In genomic region chr3:101512521-101513418, GRCh38 we compare ENCODE assay signal across 8 cellular contexts. TPM values are rescaled to one million over a fixed set of nuclear protein-coding genes. Genes with fewer than 3 reads are reported as not detected.
DNase-seq lines count a peak whose midpoint lies in the region; ATAC-seq, FAIRE-seq and TF ChIP-seq lines count a peak whose summit lies in the region.

SENP7 (minus strand) TSS chr3:101513212; CDS start chr3:101513130, 82 bp downstream.

- peak; percentile 64 for FAIRE-seq in endometrium (lab: Jason Lieb, UNC)

- H3K36me3 Mint-ChIP-seq in mesothelial cell of epicardium = peaks cover 7% of the 10 kb centered on the region

- peak within 1 kb of the TSS; percentile 81 for H3K27ac ChIP-seq in C4-2B

- no peaks in the 10 kb centered on the region for H3K9me3 Mint-ChIP-seq in mesothelial cell of epicardium

- H3K4me3 Mint-ChIP-seq in mesothelial cell of epicardium = peak within 1 kb of the TSS; percentile 96

- peak; percentile 85 for DNase-seq in HT-29 (ENCODE audit: low spot score)
- peak; percentile 63 for DNase-seq in NOMO-1 treated with dmso at 0.1 percent for 144 hours (lab: John Stamatoyannopoulos, UW; ENCODE audit: unreplicated experiment)
- DNase-seq in activated CD8-positive, alpha-beta memory T cell treated with anti-CD3 and anti-CD28 coated beads, Interleukin-2, amount 50 U/mL, for 4 hours = peak; percentile 67
- peak; percentile 67 to 85 for DNase-seq in mesothelial cell of epicardium (ENCODE audit: low spot score in 2 of 2, unreplicated experiment in 2 of 2)
- DNase-seq in stimulated activated CD8-positive, alpha-beta memory T cell treated with anti-CD3 and anti-CD28 coated beads, Interleukin-15, amount 100 ng/mL, for 48 hours (ENCODE audit: low read depth in 2 of 2) = peak; percentile 56 to 60

- ATAC-seq in GM19395 (IDR thresholded peaks at IDR 0.05; ENCODE audit: unreplicated experiment) = peak; percentile 75

- H3K4me1 Mint-ChIP-seq in mesothelial cell of epicardium = peaks cover 33% of the 10 kb centered on the region

- peak within 1 kb of the TSS; percentile 99 for H3K27ac Mint-ChIP-seq in mesothelial cell of epicardium

- H3K27me3 Mint-ChIP-seq in mesothelial cell of epicardium (ENCODE audit: low read depth) = peaks cover 2% of the 10 kb centered on the region

- TF ChIP-seq CTCF in C4-2B (conservative IDR thresholded peaks at IDR 0.05) (no peak), mesothelial cell of epicardium (IDR thresholded peaks at IDR 0.05; ENCODE audit: unreplicated experiment) (no peak)

RNA-seq across cellular contexts. Expression of gene SENP7, which starts in this region (rescaled TPM):
- 0.65 and 2.2 TPM in 2 replicates for total RNA-seq in HT-29 (2014; rRNA removed; shearing (Covaris generic))
- total RNA-seq in mesothelial cell of epicardium = 56.2 to 59.1 TPM (median 56.3 TPM) in 3 replicates

Comparison
In these comparisons a context has a peak if more than half of its experiments do, and no peak if none do; other contexts are left out.
1. Peak in every context shown above with its lines: DNase-seq, ATAC-seq and H3K27ac ChIP-seq.
2. RNA of gene SENP7 (total RNA-seq): 56.2 to 59.1 TPM in mesothelial cell of epicardium; 0.65 to 2.2 TPM in HT-29; every median in the first group is over 10 times any median in the second.